8 cellular contexts compared by ENCODE assay signal in the genomic region with DNA sequence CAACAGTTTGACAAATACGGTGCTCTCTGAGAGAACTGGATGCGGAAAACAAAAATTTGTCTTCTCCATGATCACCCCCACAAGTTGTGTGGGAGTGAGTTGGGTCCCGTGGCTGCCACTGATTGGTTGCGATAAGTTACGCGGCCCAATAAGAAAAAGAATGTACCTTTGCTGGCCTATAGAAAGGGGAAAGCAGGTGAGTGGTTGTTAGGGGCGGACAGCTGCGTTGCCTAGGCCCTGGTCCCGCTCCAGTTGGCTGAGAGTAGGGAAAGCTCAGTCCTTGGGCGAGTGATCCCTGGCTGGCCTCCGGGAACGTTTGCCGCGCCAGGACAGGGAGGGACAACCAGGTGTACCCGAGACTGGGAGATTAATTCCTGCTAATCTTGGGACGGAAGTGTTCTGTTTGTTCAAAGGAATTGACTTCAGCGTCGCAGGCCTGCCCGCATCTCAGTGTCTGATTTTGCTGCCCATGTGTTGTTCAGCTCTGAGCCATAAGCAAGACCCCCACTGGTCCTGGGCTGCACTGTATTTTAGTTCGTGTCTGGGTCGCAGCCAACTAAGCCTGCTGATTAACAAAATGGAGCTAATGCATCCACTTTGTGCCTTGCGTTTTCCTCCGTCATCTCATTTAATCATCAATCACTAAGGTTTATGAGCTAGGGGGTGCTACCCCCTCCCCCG.
DNase-seq lines count a peak whose midpoint lies in the region; ATAC-seq and TF ChIP-seq lines count a peak whose summit lies in the region.

No MANE protein-coding gene starts in this region.

- H3K27ac ChIP-seq in caudate nucleus (ENCODE audit: low read depth, low read length) = peak overlapping the region; percentile 100

- POLR2A ChIA-PET in AG04449 (lab: Yijun Ruan, JAX) = interaction anchor here (0.5 to 3.1 kb wide), 11 partner anchors 10 to 289 kb away, joined by 3 to 20 read pairs (median 4); partner anchors contain the start of genes CAPN1, FAU, MRPL49 and NEAT1

- peak; percentile 87 for DNase-seq in AG04449 (ENCODE audit: low read depth, low spot score)
- peak; percentile 95 for DNase-seq in NCI-H2227 (lab: John Stamatoyannopoulos, UW; ENCODE audit: unreplicated experiment)
- peak in 60 of 61 donors; percentile 47 to 98 (median 84) for DNase-seq in caudate nucleus (lab: John Stamatoyannopoulos, UW)
- DNase-seq in inferior parietal cortex (ENCODE audit: extremely low spot score) = peak; percentile 92
- peak; percentile 66 to 72 for DNase-seq in stimulated activated CD4-positive, alpha-beta T cell treated with anti-CD3 and anti-CD28 coated beads, Interleukin-12 subunit alpha, Interleukin-12 subunit beta, amount 100 ng/mL, for 24 hours (ENCODE audit: low read depth in 2 of 2)

- TF ChIP-seq CTCF in AG04449 (IDR thresholded peaks at IDR 0.05; ENCODE audit: insufficient read depth, low read length, missing control alignments) (no peak), WI38 (IDR thresholded peaks at IDR 0.05; ENCODE audit: low read depth, low read length) (no peak)

- H3K4me3 ChIP-seq in AG04449 (ENCODE audit: low read depth, low read length) (peak overlapping the region; percentile 95), WI38 (ENCODE audit: low read depth, low read length) (peak overlapping the region; percentile 97)

- CTCF ChIA-PET in AG04449 (lab: Yijun Ruan, JAX) = interaction anchor here (0.8 to 2.4 kb wide), 8 partner anchors 13 to 287 kb away, joined by 3 to 11 read pairs (median 4); partner anchors contain the start of gene ZNHIT2

- peak; percentile 60 for ATAC-seq in GM18909 (IDR thresholded peaks at IDR 0.05; ENCODE audit: poor library complexity, unreplicated experiment)
- peak; percentile 69 for ATAC-seq in HG03159 (IDR thresholded peaks at IDR 0.05; ENCODE audit: unreplicated experiment)

Comparison
In these comparisons a context has a peak if more than half of its experiments do, and no peak if none do; other contexts are left out.
1. Peak in every context shown above with its lines: DNase-seq, ATAC-seq, H3K4me3 ChIP-seq and H3K27ac ChIP-seq.